Comparison of ENCODE assay signal across 11 cellular contexts in the genomic region with DNA sequence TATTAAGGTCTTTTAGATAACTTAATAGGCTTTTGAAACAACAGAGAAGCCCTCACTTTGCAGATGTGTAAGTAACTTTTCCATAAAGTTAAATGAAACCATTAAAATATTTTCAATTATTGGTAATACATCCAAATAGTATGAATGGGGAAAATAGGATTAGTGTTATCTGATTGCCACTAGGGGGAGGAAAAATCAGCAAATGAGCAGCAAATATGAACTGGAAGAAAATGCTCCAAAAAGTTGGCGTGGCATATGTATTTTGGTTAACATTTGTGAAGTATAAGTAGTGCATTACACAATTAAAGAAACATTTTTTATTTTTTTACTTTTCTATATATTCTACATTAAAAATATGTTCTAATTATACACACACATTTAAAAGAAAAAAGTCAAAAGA.
DNase-seq lines count a peak whose midpoint lies in the region; ATAC-seq, FAIRE-seq and TF ChIP-seq lines count a peak whose summit lies in the region.
"Had no signal": no experiment of that assay in that cellular context is flagged by ENCODE, and none has a peak within 500 bp of the region (broad histone marks: within the 10 kb centered on the region; RNA-seq: fewer than 3 reads in every experiment).

No MANE protein-coding gene starts in this region.

- H3K27ac ChIP-seq in KMS-11 = no peak overlapping the region
- H3K27ac ChIP-seq in pancreas = no peak overlapping the region
- H3K27ac ChIP-seq: tibial artery had no signal

- peak; percentile 59; the same call in 1 of the 2 replicates for TF ChIP-seq CTCF in KMS-11 (conservative IDR thresholded peaks at IDR 0.05; ENCODE audit: low read depth, low read length)
- TF ChIP-seq CTCF in brain (conservative IDR thresholded peaks at IDR 0.05) = peak; percentile 42 to 65
- TF ChIP-seq CTCF in pancreas (IDR thresholded peaks at IDR 0.05) = peak; percentile 12 to 56 (median 46)

- H3K4me3 ChIP-seq in KMS-11 (IDR thresholded peaks at IDR 0.05; ENCODE audit: insufficient read depth, low read depth, low read length) = no peak overlapping the region
- no peak overlapping the region for H3K4me3 ChIP-seq in pancreas
- H3K4me3 ChIP-seq: tibial artery had no signal

- H3K36me3 ChIP-seq in KMS-11 (ENCODE audit: insufficient read depth) (no peaks in the 10 kb centered on the region), pancreas (no peaks in the 10 kb centered on the region)
- H3K36me3 ChIP-seq: tibial artery had no signal

- H3K4me3 Mint-ChIP-seq in brain = no peak overlapping the region

- peaks cover 4% of the 10 kb centered on the region for H3K4me1 Mint-ChIP-seq in brain

- H3K27me3 ChIP-seq in KMS-11 (ENCODE audit: insufficient read depth, low read depth) (no peaks in the 10 kb centered on the region), pancreas (no peaks in the 10 kb centered on the region)
- H3K27me3 ChIP-seq: tibial artery had no signal

- FAIRE-seq in pancreas (lab: Jason Lieb, UNC) = no peak
- FAIRE-seq: GM12892 had no signal

- H3K9me3 ChIP-seq in pancreas = no peaks in the 10 kb centered on the region
- H3K9me3 ChIP-seq: tibial artery had no signal

- H3K4me2 ChIP-seq in KMS-11 = no peak overlapping the region

- no peak overlapping the region for H2AFZ ChIP-seq in KMS-11 (ENCODE audit: low read depth)

- H3K9me3 Mint-ChIP-seq in brain = no peaks in the 10 kb centered on the region

- no peaks in the 10 kb centered on the region for H3K36me3 Mint-ChIP-seq in brain

- ATAC-seq in pancreas = peak in 1 of 4 donors; percentile 62

- 11 to 14% methylated on average over 1 of the region's 1 CpG for WGBS in pancreas, 2 donors

- H3K27ac Mint-ChIP-seq in brain = no peak overlapping the region

- H3K27me3 Mint-ChIP-seq in brain = no peaks in the 10 kb centered on the region

- H3K4me1 ChIP-seq in KMS-11 (ENCODE audit: low read depth, poor library complexity, severe bottlenecking) = no peaks in the 10 kb centered on the region
- no peaks in the 10 kb centered on the region for H3K4me1 ChIP-seq in pancreas
- H3K4me1 ChIP-seq: tibial artery had no signal

- intact Hi-C loops in pancreas (cut with DNase I) = loop anchor here in 2 of 3 donors (5.0 to 10.0 kb wide), 2 partner anchors 194 to 202 kb away; no protein-coding TSS in a partner anchor

- H4K20me1 ChIP-seq in KMS-11 (ENCODE audit: insufficient read depth) = no peaks in the 10 kb centered on the region

- H3K79me2 ChIP-seq in KMS-11 (ENCODE audit: insufficient read depth, low read depth) = no peaks in the 10 kb centered on the region

- no peak overlapping the region for H3K9ac ChIP-seq in KMS-11

- DNase-seq in NCI-H1105 treated with DMSO at 0.1 percent for 48 hours (lab: John Stamatoyannopoulos, UW) = peak; percentile 20
- DNase-seq in NCI-H1105 (lab: John Stamatoyannopoulos, UW) = no peak
- no peak for DNase-seq in pancreas
- no peak for DNase-seq in NCI-H1436 treated with DMSO at 0.1 percent for 48 hours (lab: John Stamatoyannopoulos, UW)
- DNase-seq in OCI-M2 (lab: John Stamatoyannopoulos, UW; ENCODE audit: unreplicated experiment) = no peak
- no peak for DNase-seq in HCEC 1CT
- DNase-seq: activated naive CD4-positive, alpha-beta T cell treated with anti-CD3 and anti-CD28 coated beads, Interleukin-2, amount 50 U/mL, for 16 hours; tibial artery had no signal
